In genomic region chr17:49576121-49576905, GRCh38 we compare ENCODE assay signal across 7 cellular contexts. TPM values are rescaled to one million over a fixed set of nuclear protein-coding genes. Genes with fewer than 3 reads are reported as not detected.
A peak's percentile ranks its signal among the peaks of the same experiment; 100 is the strongest.
DNase-seq lines count a peak whose midpoint lies in the region; ATAC-seq and TF ChIP-seq lines count a peak whose summit lies in the region.

No MANE protein-coding gene starts in this region.

- H3K27me3 ChIP-seq in thoracic aorta (replicated peaks; ENCODE audit: insufficient read depth) = no peaks in the 10 kb centered on the region

- ATAC-seq in left lobe of liver = peak; percentile 34
- ATAC-seq in thoracic aorta (ENCODE audit: insufficient number of reproducible peaks, low FRiP score, low read depth) = peak; percentile 34

- peak overlapping the region; percentile 95 to 100 for H3K27ac ChIP-seq in thoracic aorta

- no peaks in the 10 kb centered on the region for H3K9me3 ChIP-seq in thoracic aorta

- H3K36me3 ChIP-seq in thoracic aorta = peaks cover 7% of the 10 kb centered on the region

- TF ChIP-seq CTCF in GM12865 (IDR thresholded peaks at IDR 0.05; ENCODE audit: insufficient read depth, low read depth, low read length, missing control alignments) = no peak
- no peak for TF ChIP-seq CTCF in choroid plexus epithelial cell (conservative IDR thresholded peaks at IDR 0.05; ENCODE audit: low read depth, low read length)
- no peak for TF ChIP-seq CTCF in thoracic aorta (IDR thresholded peaks at IDR 0.05)

- DNase-seq in GM12865 (ENCODE audit: low read depth) = no peak
- DNase-seq in NCI-H510A (lab: John Stamatoyannopoulos, UW) = peak; percentile 48
- DNase-seq in choroid plexus epithelial cell (ENCODE audit: low read depth) = peak; percentile 50
- DNase-seq in left lobe of liver (ENCODE audit: low spot score) = no peak
- DNase-seq in thoracic aorta (ENCODE audit: low spot score) = no peak
- DNase-seq in NCI-H187 treated with DMSO at 0.1 percent for 48 hours (lab: John Stamatoyannopoulos, UW) = no peak
- no peak for DNase-seq in stimulated activated CD4-positive, alpha-beta T cell treated with anti-CD3 and anti-CD28 coated beads, Interleukin-2, amount 100 ng/mL, for 48 hours

- H3K4me1 ChIP-seq in thoracic aorta (ENCODE audit: control insufficient read depth in 1 of 2, low read depth in 2 of 2) = peaks cover 26 to 67% of the 10 kb centered on the region in 2 donors

- H3K4me3 ChIP-seq in GM12865 (ENCODE audit: low read depth, low read length) (peak overlapping the region; percentile 57), choroid plexus epithelial cell (ENCODE audit: low read depth, low read length) (peak overlapping the region; percentile 60), thoracic aorta (peak overlapping the region; percentile 95)

RNA-seq across cellular contexts. Expression of gene NXPH3, which starts 0.6 kb away (rescaled TPM):
- total RNA-seq in left lobe of liver = 0.08 TPM
- 100 to 1,000 TPM in 1 of 2 donors, 10 to 100 TPM in 1; 61.7 to 131 TPM for total RNA-seq in thoracic aorta

Comparison
In these comparisons a context has a peak if more than half of its experiments do, and no peak if none do; other contexts are left out.
1. DNase-seq: peak in NCI-H510A (single experiment) and choroid plexus epithelial cell (single experiment); none in GM12865 (single experiment), left lobe of liver (single experiment), thoracic aorta (single experiment), NCI-H187 treated with DMSO at 0.1 percent for 48 hours (single experiment) and stimulated activated CD4-positive, alpha-beta T cell treated with anti-CD3 and anti-CD28 coated beads, Interleukin-2, amount 100 ng/mL, for 48 hours (0 of 2).
2. RNA of gene NXPH3, which starts 0.6 kb away (total RNA-seq): 61.7 to 131 TPM in thoracic aorta; 0.08 TPM in left lobe of liver (single experiment); every median in the first group is over 10 times any median in the second.
3. Peak in every context shown above with its lines, with median percentiles within 50 percentile points of each other: H3K4me3 ChIP-seq.